ENCODE assay signal across 34 cellular contexts in genomic region chr18:46289458-46289857, GRCh38.
"Had no signal": no experiment of that assay in that cellular context is flagged by ENCODE, and none has a peak within 500 bp of the region (broad histone marks: within the 10 kb centered on the region; RNA-seq: fewer than 3 reads in every experiment).

No MANE protein-coding gene starts in this region.

- FAIRE-seq: colon, endothelial cell of umbilical vein had no signal

- DNase-seq: activated CD4-positive, alpha-beta memory T cell treated with anti-CD3 and anti-CD28 coated beads, Interleukin-2, amount 10 ng/mL, durations not matched to agents 7 days and 5 days; activated CD4-positive, alpha-beta T cell treated with anti-CD3 and anti-CD28 coated beads for 4 hours; activated CD4-positive, alpha-beta T cell treated with anti-CD3 and anti-CD28 coated beads, Interleukin-2, amount 10 ng/mL, durations not matched to agents 7 days and 5 days; activated CD4-positive, alpha-beta T cell treated with anti-CD3 and anti-CD28 coated beads, Interleukin-2, amount 50 U/mL, for 4 hours; activated CD4-positive, CD25-positive, alpha-beta regulatory T cell; activated CD4-positive, CD25-positive, alpha-beta regulatory T cell treated with anti-CD3 and anti-CD28 coated beads, Interleukin-2, amount 50 U/mL, for 72 hours; activated effector memory CD4-positive, alpha-beta T cell treated with anti-CD3 and anti-CD28 coated beads, Interleukin-2, amount 50 U/mL, for 16 hours; activated naive CD4-positive, alpha-beta T cell treated with anti-CD3 and anti-CD28 coated beads for 36 hours; activated naive CD8-positive, alpha-beta T cell treated with anti-CD3 and anti-CD28 coated beads for 36 hours; activated naive CD8-positive, alpha-beta T cell treated with anti-CD3 and anti-CD28 coated beads, Interleukin-2, amount 50 U/mL, for 24 hours; activated T-cell treated with anti-CD3 and anti-CD28 coated beads for 4 hours; activated T-cell treated with anti-CD3 and anti-CD28 coated beads, Interleukin-2, amount 50 U/mL, for 72 hours; adrenal gland; amygdala; aorta; body of pancreas; caudate nucleus; cortex of kidney; dermis blood vessel endothelial cell; effector CD4-positive, alpha-beta T cell; effector memory CD8-positive, alpha-beta T cell; esophagus squamous epithelium; foreskin melanocyte; T-helper 1 cell; T-helper 17 cell; T1000; WERI-Rb-1 had no signal

- H3K27ac ChIP-seq: adrenal gland, body of pancreas, epithelial cell of prostate, esophagus squamous epithelium, gastroesophageal sphincter, WERI-Rb-1 had no signal

- H3K27ac Mint-ChIP-seq: activated CD4-positive, alpha-beta memory T cell treated with anti-CD3 and anti-CD28 coated beads, Interleukin-2, amount 10 ng/mL, durations not matched to agents 7 days and 5 days; activated CD4-positive, alpha-beta T cell treated with anti-CD3 and anti-CD28 coated beads, Interleukin-2, amount 10 ng/mL, durations not matched to agents 7 days and 5 days; activated naive CD4-positive, alpha-beta T cell treated with anti-CD3 and anti-CD28 coated beads for 36 hours; activated naive CD4-positive, alpha-beta T cell treated with anti-CD3 and anti-CD28 coated beads, Interleukin-2, amount 50 U/mL, for 24 hours; activated naive CD8-positive, alpha-beta T cell treated with anti-CD3 and anti-CD28 coated beads for 36 hours; activated naive CD8-positive, alpha-beta T cell treated with anti-CD3 and anti-CD28 coated beads, Interleukin-2, amount 50 U/mL, for 24 hours; activated T-cell treated with anti-CD3 and anti-CD28 coated beads, Interleukin-2, amount 50 U/mL, for 24 hours; activated T-cell treated with anti-CD3 and anti-CD28 coated beads, Interleukin-2, amount 50 U/mL, for 72 hours; effector memory CD8-positive, alpha-beta T cell; T-helper 17 cell; T-helper 2 cell treated with Interferon-gamma antibody and Interleukin-4, amounts not matched to agents 5 μg/mL and 100 μg/mL, for 36 hours had no signal

- H3K4me3 ChIP-seq: adrenal gland, body of pancreas, esophagus squamous epithelium, gastroesophageal sphincter had no signal

- H3K9me3 ChIP-seq: adrenal gland, body of pancreas, esophagus squamous epithelium, gastroesophageal sphincter had no signal

- H3K36me3 Mint-ChIP-seq: activated naive CD4-positive, alpha-beta T cell treated with anti-CD3 and anti-CD28 coated beads, Interleukin-2, amount 50 U/mL, for 24 hours; activated naive CD8-positive, alpha-beta T cell treated with anti-CD3 and anti-CD28 coated beads for 36 hours had no signal

- H3K4me1 Mint-ChIP-seq: activated CD4-positive, alpha-beta memory T cell treated with anti-CD3 and anti-CD28 coated beads, Interleukin-2, amount 10 ng/mL, durations not matched to agents 7 days and 5 days; activated CD4-positive, alpha-beta T cell treated with anti-CD3 and anti-CD28 coated beads, Interleukin-2, amount 10 ng/mL, durations not matched to agents 7 days and 5 days; activated naive CD4-positive, alpha-beta T cell treated with anti-CD3 and anti-CD28 coated beads, Interleukin-2, amount 50 U/mL, for 24 hours; activated naive CD8-positive, alpha-beta T cell treated with anti-CD3 and anti-CD28 coated beads for 36 hours; activated naive CD8-positive, alpha-beta T cell treated with anti-CD3 and anti-CD28 coated beads, Interleukin-2, amount 50 U/mL, for 24 hours had no signal

- H3K9me3 Mint-ChIP-seq: activated CD4-positive, alpha-beta memory T cell treated with anti-CD3 and anti-CD28 coated beads, Interleukin-2, amount 10 ng/mL, durations not matched to agents 7 days and 5 days; activated CD4-positive, alpha-beta T cell treated with anti-CD3 and anti-CD28 coated beads, Interleukin-2, amount 10 ng/mL, durations not matched to agents 7 days and 5 days; activated naive CD4-positive, alpha-beta T cell treated with anti-CD3 and anti-CD28 coated beads for 36 hours; activated naive CD4-positive, alpha-beta T cell treated with anti-CD3 and anti-CD28 coated beads, Interleukin-2, amount 50 U/mL, for 24 hours; activated naive CD8-positive, alpha-beta T cell treated with anti-CD3 and anti-CD28 coated beads for 36 hours; activated naive CD8-positive, alpha-beta T cell treated with anti-CD3 and anti-CD28 coated beads, Interleukin-2, amount 50 U/mL, for 24 hours; activated T-cell treated with anti-CD3 and anti-CD28 coated beads, Interleukin-2, amount 50 U/mL, for 24 hours; activated T-cell treated with anti-CD3 and anti-CD28 coated beads, Interleukin-2, amount 50 U/mL, for 72 hours; effector memory CD8-positive, alpha-beta T cell; T-helper 2 cell treated with Interferon-gamma antibody and Interleukin-4, amounts not matched to agents 5 μg/mL and 100 μg/mL, for 36 hours had no signal

- H3K4me1 ChIP-seq: adrenal gland, body of pancreas, gastroesophageal sphincter had no signal

- H3K27me3 ChIP-seq: adrenal gland, body of pancreas, esophagus squamous epithelium, gastroesophageal sphincter had no signal

- H3K36me3 ChIP-seq: adrenal gland, esophagus squamous epithelium, gastroesophageal sphincter, WERI-Rb-1 had no signal

- H3K27me3 Mint-ChIP-seq: activated CD4-positive, alpha-beta memory T cell treated with anti-CD3 and anti-CD28 coated beads, Interleukin-2, amount 10 ng/mL, durations not matched to agents 7 days and 5 days; activated CD4-positive, alpha-beta T cell treated with anti-CD3 and anti-CD28 coated beads, Interleukin-2, amount 10 ng/mL, durations not matched to agents 7 days and 5 days; activated naive CD4-positive, alpha-beta T cell treated with anti-CD3 and anti-CD28 coated beads, Interleukin-2, amount 50 U/mL, for 24 hours; activated naive CD8-positive, alpha-beta T cell treated with anti-CD3 and anti-CD28 coated beads for 36 hours; activated naive CD8-positive, alpha-beta T cell treated with anti-CD3 and anti-CD28 coated beads, Interleukin-2, amount 50 U/mL, for 24 hours; activated T-cell treated with anti-CD3 and anti-CD28 coated beads, Interleukin-2, amount 50 U/mL, for 24 hours; effector memory CD8-positive, alpha-beta T cell; T-helper 17 cell had no signal

- H3K4me3 Mint-ChIP-seq: activated CD4-positive, alpha-beta memory T cell treated with anti-CD3 and anti-CD28 coated beads, Interleukin-2, amount 10 ng/mL, durations not matched to agents 7 days and 5 days; activated CD4-positive, alpha-beta T cell treated with anti-CD3 and anti-CD28 coated beads, Interleukin-2, amount 10 ng/mL, durations not matched to agents 7 days and 5 days; activated naive CD4-positive, alpha-beta T cell treated with anti-CD3 and anti-CD28 coated beads for 36 hours; activated naive CD4-positive, alpha-beta T cell treated with anti-CD3 and anti-CD28 coated beads, Interleukin-2, amount 50 U/mL, for 24 hours; activated naive CD8-positive, alpha-beta T cell treated with anti-CD3 and anti-CD28 coated beads for 36 hours; activated naive CD8-positive, alpha-beta T cell treated with anti-CD3 and anti-CD28 coated beads, Interleukin-2, amount 50 U/mL, for 24 hours; activated T-cell treated with anti-CD3 and anti-CD28 coated beads, Interleukin-2, amount 50 U/mL, for 24 hours; activated T-cell treated with anti-CD3 and anti-CD28 coated beads, Interleukin-2, amount 50 U/mL, for 72 hours; effector memory CD8-positive, alpha-beta T cell; T-helper 17 cell; T-helper 2 cell treated with Interferon-gamma antibody and Interleukin-4, amounts not matched to agents 5 μg/mL and 100 μg/mL, for 36 hours had no signal
